Comparison of ENCODE assay signal across 22 cellular contexts in the genomic region with DNA sequence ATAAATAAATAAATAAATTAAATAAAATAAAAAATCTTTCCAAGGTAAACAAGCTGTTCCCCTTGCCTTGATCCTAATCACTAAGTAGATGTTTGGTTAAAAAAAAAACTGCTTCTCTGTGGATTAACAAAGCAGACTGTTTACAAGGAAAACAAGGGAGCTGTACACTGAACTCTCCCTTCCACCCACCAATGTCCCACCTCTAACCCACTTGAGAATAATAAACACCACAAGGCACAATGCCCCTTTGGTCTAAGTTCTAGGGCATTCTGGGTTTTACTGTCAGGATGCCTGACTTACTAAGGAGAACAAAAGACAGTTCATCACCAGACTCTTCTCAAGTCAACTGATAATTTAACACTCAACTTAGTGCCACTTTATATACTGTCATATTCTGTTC.
A peak's percentile ranks its signal among the peaks of the same experiment; 100 is the strongest.
DNase-seq lines count a peak whose midpoint lies in the region; ATAC-seq, FAIRE-seq and TF ChIP-seq lines count a peak whose summit lies in the region.
"Had no signal": no experiment of that assay in that cellular context is flagged by ENCODE, and none has a peak within 500 bp of the region (broad histone marks: within the 10 kb centered on the region; RNA-seq: fewer than 3 reads in every experiment).

No MANE protein-coding gene starts in this region.

- no peaks in the 10 kb centered on the region for H3K27me3 ChIP-seq in HepG2 (ENCODE audit: control insufficient read depth in 1 of 2, insufficient read depth in 2 of 2, low read length in 2 of 2)
- H3K27me3 ChIP-seq: BLaER1 treated with 17β-estradiol and CSF1 and Interleukin-3, amounts not matched to agents 10 nM and 100 nM; Peyer's patch had no signal

- no peak overlapping the region for H2AFZ ChIP-seq in HepG2 (ENCODE audit: low read length)

- TF ChIP-seq POLR2A in HepG2 (IDR thresholded peaks at IDR 0.05; ENCODE audit: insufficient read depth in 1 of 2, low read depth in 2 of 2, low read length in 2 of 2): no peak

- H3K4me1 ChIP-seq in HepG2 (ENCODE audit: insufficient read depth, low read length): peaks cover 14% of the 10 kb centered on the region; the same call in 1 of the 2 replicates
- H3K4me1 ChIP-seq: HAP-1, Peyer's patch had no signal

- BruUV-seq in HepG2 (replicated peaks; lab: Mats Ljungman, UMichigan): no TSS peak

- in situ Hi-C loops in SK-MEL-5 (cut with HindIII; ENCODE audit: low pct_unique_long_range_greater_than_20kb, low sequenced_read_pairs) (no loop called here), HepG2 (cut with HindIII; ENCODE audit: extremely low pct_ligation_motif_present, low pct_unique_long_range_greater_than_20kb) (no loop called here)

- no peak for TF ChIP-seq EP300 in HepG2 (IDR thresholded peaks at IDR 0.05; ENCODE audit: low read depth in 2 of 2, low read length in 2 of 2)
- TF ChIP-seq EP300 in HepG2 (CRISPR knock-in tag; IDR thresholded peaks at IDR 0.05; ENCODE audit: borderline replicate concordance): no peak

- H3K9me3 ChIP-seq in HepG2 (ENCODE audit: low read length): no peaks in the 10 kb centered on the region
- H3K9me3 ChIP-seq: BLaER1 treated with 17β-estradiol and CSF1 and Interleukin-3, amounts not matched to agents 10 nM and 100 nM; HAP-1; Peyer's patch had no signal

- H3K4me2 ChIP-seq in HepG2 (ENCODE audit: low read depth, low read length): no peak overlapping the region
- H3K4me2 ChIP-seq: BLaER1 treated with 17β-estradiol and CSF1 and Interleukin-3, amounts not matched to agents 10 nM and 100 nM had no signal

- H3K79me2 ChIP-seq in HepG2 (ENCODE audit: insufficient read depth, low read length): no peaks in the 10 kb centered on the region

- CTCF ChIA-PET in HepG2 (lab: Yijun Ruan, JAX; ENCODE audit: low intra/inter-chr PET ratio, low total read pairs): no interaction called here

- POLR2A ChIA-PET in HepG2 (lab: Yijun Ruan, JAX): interaction anchor here (0.6 kb wide), 1 partner anchor 8 kb away, joined by 4 read pairs; no protein-coding TSS in a partner anchor

- H4K20me1 ChIP-seq in HepG2 (ENCODE audit: insufficient read depth, low read length): no peaks in the 10 kb centered on the region
- H4K20me1 ChIP-seq: BLaER1 treated with 17β-estradiol and CSF1 and Interleukin-3, amounts not matched to agents 10 nM and 100 nM had no signal

- no peak for TF ChIP-seq RAD21 in HepG2 (CRISPR knock-in tag; IDR thresholded peaks at IDR 0.05)

- TF ChIP-seq CTCF in HepG2 (CRISPR knock-in tag; IDR thresholded peaks at IDR 0.05): no peak

- H3K9ac ChIP-seq in HepG2 (ENCODE audit: insufficient read depth, low read depth, low read length): no peak overlapping the region
- H3K9ac ChIP-seq: BLaER1 treated with 17β-estradiol and CSF1 and Interleukin-3, amounts not matched to agents 10 nM and 100 nM had no signal

- peaks cover 12 to 62% of the 10 kb centered on the region in 2 experiments for H3K36me3 ChIP-seq in HepG2 (replicated peaks in 1 of 2; ENCODE audit: control insufficient read depth in 1 of 2, insufficient read depth in 2 of 2, low read length in 2 of 2)
- H3K36me3 ChIP-seq: BLaER1 treated with 17β-estradiol and CSF1 and Interleukin-3, amounts not matched to agents 10 nM and 100 nM had no signal

- intact Hi-C loops in HepG2 (cut with micrococcal nuclease; ENCODE audit: unreplicated experiment): no loop called here
- intact Hi-C loops in sciatic nerve (cut with DNase I): no loop called here

- DNase-seq in NCI-H82 (lab: John Stamatoyannopoulos, UW) (peak; percentile 25), NCI-H82 treated with DMSO at 0.1 percent for 48 hours (lab: John Stamatoyannopoulos, UW; ENCODE audit: unreplicated experiment) (no peak), SK-MEL-5 (ENCODE audit: low read depth, low spot score) (peak; percentile 96), HepG2 (ENCODE audit: low spot score) (peak; percentile 8), sciatic nerve (ENCODE audit: low spot score) (no peak), NCI-H226 (no peak), NCI-H128 (lab: John Stamatoyannopoulos, UW; ENCODE audit: unreplicated experiment) (no peak)
- DNase-seq: 8988T; CD4-positive, alpha-beta memory T cell; DND-41; Kasumi-1; NCI-H1092; NCI-H146; NCI-H2029 treated with DMSO at 0.1 percent for 48 hours; NCI-H446 treated with DMSO at 0.1 percent for 48 hours; NK-92 treated with Interleukin-12 subunit alpha and Interleukin-12 subunit beta, amount 100 ng/mL, for 24 hours; Peyer's patch; T-helper 1 cell had no signal

- peak; percentile 78 for ATAC-seq in HepG2
- ATAC-seq in sciatic nerve: peak; percentile 41
- ATAC-seq in GM18870 (IDR thresholded peaks at IDR 0.05; ENCODE audit: unreplicated experiment): no peak
- ATAC-seq: GM12878 had no signal

- H3K27ac ChIP-seq in HepG2 (ENCODE audit: extremely low read length, insufficient read depth, low read length): no peak overlapping the region
- H3K27ac ChIP-seq: BLaER1 treated with 17β-estradiol and CSF1 and Interleukin-3, amounts not matched to agents 10 nM and 100 nM; Peyer's patch had no signal

- no peak for FAIRE-seq in HepG2 (lab: Jason Lieb, UNC)
- FAIRE-seq: GM12878 had no signal

- no peak overlapping the region for H3K4me3 ChIP-seq in HepG2 (replicated peaks in 1 of 3; ENCODE audit: insufficient read depth in 1 of 3, low read depth in 2 of 3, low read length in 3 of 3)
- H3K4me3 ChIP-seq: BLaER1 treated with 17β-estradiol and CSF1 and Interleukin-3, amounts not matched to agents 10 nM and 100 nM; GM12878; HAP-1; Peyer's patch had no signal

TF ChIP-seq in HepG2, 621 proteins besides CTCF, POLR2A, EP300 and RAD21:
- 0 out of 2 replicates have a peak, but pooled peaks have one; percentile 22 for TF ChIP-seq PAXIP1 (CRISPR knock-in tag; conservative IDR thresholded peaks at IDR 0.05)
- no peak for TF ChIP-seq NFYC (CRISPR knock-in tag; IDR thresholded peaks at IDR 0.05)
- peak; percentile 37; the same call in 1 of the 2 replicates for TF ChIP-seq NFIC (IDR thresholded peaks at IDR 0.05; ENCODE audit: low read length)
- peak; percentile 41; the same call in 1 of the 2 replicates for TF ChIP-seq GATAD2A (CRISPR knock-in tag; IDR thresholded peaks at IDR 0.05)
- no peak for TF ChIP-seq U2AF2 (IDR thresholded peaks at IDR 0.05; ENCODE audit: low read depth, low read length)
- peak; percentile 16; the same call in 1 of the 2 replicates for TF ChIP-seq FOXP1 (IDR thresholded peaks at IDR 0.05)
- peak; percentile 74; the same call in 1 of the 2 replicates for TF ChIP-seq FOXP1 (CRISPR knock-in tag; IDR thresholded peaks at IDR 0.05)
- TF ChIP-seq ZNF773 (CRISPR knock-in tag; IDR thresholded peaks at IDR 0.05; ENCODE audit: borderline replicate concordance): no peak
- TF ChIP-seq REPIN1 (CRISPR knock-in tag; IDR thresholded peaks at IDR 0.05; ENCODE audit: borderline replicate concordance, low read depth): no peak
- TF ChIP-seq SOX13 (IDR thresholded peaks at IDR 0.05): no peak
- TF ChIP-seq SOX13 (CRISPR knock-in tag; conservative IDR thresholded peaks at IDR 0.05 in 1 of 2, IDR thresholded peaks at IDR 0.05 in 1 of 2): peak in 1 of 2 experiments; percentile 47; a peak in 2 of 4 replicates

Comparison
In these comparisons a context has a peak if more than half of its experiments do, and no peak if none do; other contexts are left out.
1. DNase-seq: peak in NCI-H82 (single experiment), SK-MEL-5 (single experiment) and HepG2 (single experiment); none in NCI-H82 treated with DMSO at 0.1 percent for 48 hours (single experiment), sciatic nerve (single experiment), NCI-H226 (single experiment) and NCI-H128 (single experiment).